ENCODE assay signal across 13 cellular contexts in genomic region chr1:39959651-39960333, GRCh38. TPM values are rescaled to one million over a fixed set of nuclear protein-coding genes. Genes with fewer than 3 reads are reported as not detected.
A peak's percentile ranks its signal among the peaks of the same experiment; 100 is the strongest.
DNase-seq lines count a peak whose midpoint lies in the region; ATAC-seq and TF ChIP-seq lines count a peak whose summit lies in the region.
"Had no signal": no experiment of that assay in that cellular context is flagged by ENCODE, and none has a peak within 500 bp of the region (broad histone marks: within the 10 kb centered on the region; RNA-seq: fewer than 3 reads in every experiment).

No MANE protein-coding gene starts in this region.

- TF ChIP-seq CTCF in mucosa of descending colon (IDR thresholded peaks at IDR 0.05) = no peak

- peak overlapping the region; percentile 24 for H3K4me3 Mint-ChIP-seq in activated T-helper 1 cell treated with anti-CD3 and anti-CD28 coated beads, Interleukin-12 subunit alpha, Interleukin-12 subunit beta, Interleukin-2, Interleukin-4 antibody, amounts not matched to agents 30 ng/mL and 10 ng/mL and 1 ng/mL, durations not matched to agents 14 hours and 24 hours and 36 hours
- H3K4me3 Mint-ChIP-seq: endodermal cell had no signal

- H3K4me1 ChIP-seq in mucosa of stomach (ENCODE audit: control insufficient read depth, insufficient read depth, low read length) (peaks cover 37% of the 10 kb centered on the region), mucosa of descending colon (ENCODE audit: low read depth) (peaks cover 19% of the 10 kb centered on the region)

- no peak for ATAC-seq in HG02623 (IDR thresholded peaks at IDR 0.05; ENCODE audit: unreplicated experiment)
- ATAC-seq in mucosa of descending colon = no peak
- ATAC-seq: psoas muscle had no signal

- H3K4me3 ChIP-seq in mucosa of stomach (ENCODE audit: low read length) (peak overlapping the region; percentile 6), mucosa of descending colon (no peak overlapping the region)
- H3K4me3 ChIP-seq: ascending aorta, psoas muscle had no signal

- H3K27ac Mint-ChIP-seq in activated T-helper 1 cell treated with anti-CD3 and anti-CD28 coated beads, Interleukin-12 subunit alpha, Interleukin-12 subunit beta, Interleukin-2, Interleukin-4 antibody, amounts not matched to agents 30 ng/mL and 10 ng/mL and 1 ng/mL, durations not matched to agents 14 hours and 24 hours and 36 hours = no peak overlapping the region
- H3K27ac Mint-ChIP-seq: endodermal cell had no signal

- H3K36me3 Mint-ChIP-seq in activated T-helper 1 cell treated with anti-CD3 and anti-CD28 coated beads, Interleukin-12 subunit alpha, Interleukin-12 subunit beta, Interleukin-2, Interleukin-4 antibody, amounts not matched to agents 30 ng/mL and 10 ng/mL and 1 ng/mL, durations not matched to agents 14 hours and 24 hours and 36 hours (ENCODE audit: low read depth) = peaks cover 62% of the 10 kb centered on the region

- TF ChIP-seq RAD21 in Ishikawa (IDR thresholded peaks at IDR 0.05; ENCODE audit: low read depth) = no peak

- H3K27me3 ChIP-seq in mucosa of stomach (ENCODE audit: control insufficient read depth, insufficient read depth, low read length) = no peaks in the 10 kb centered on the region
- H3K27me3 ChIP-seq: ascending aorta had no signal

- H3K9me3 Mint-ChIP-seq in activated T-helper 1 cell treated with anti-CD3 and anti-CD28 coated beads, Interleukin-12 subunit alpha, Interleukin-12 subunit beta, Interleukin-2, Interleukin-4 antibody, amounts not matched to agents 30 ng/mL and 10 ng/mL and 1 ng/mL, durations not matched to agents 14 hours and 24 hours and 36 hours = no peaks in the 10 kb centered on the region
- H3K9me3 Mint-ChIP-seq: endodermal cell had no signal

- DNase-seq in COR-L47 (lab: John Stamatoyannopoulos, UW) = peak; percentile 96
- no peak for DNase-seq in activated T-helper 1 cell treated with anti-CD3 and anti-CD28 coated beads, Interleukin-12 subunit alpha, Interleukin-12 subunit beta, Interleukin-2, Interleukin-4 antibody, amounts not matched to agents 30 ng/mL and 10 ng/mL and 1 ng/mL, durations not matched to agents 14 hours and 24 hours and 36 hours (ENCODE audit: low spot score)
- DNase-seq in glomerular visceral epithelial cell (ENCODE audit: extremely low spot score) = no peak
- no peak for DNase-seq in mucosa of descending colon
- DNase-seq: endodermal cell, H7, mesenchymal stem cell, psoas muscle, T-helper 9 cell had no signal

- H3K27me3 Mint-ChIP-seq in activated T-helper 1 cell treated with anti-CD3 and anti-CD28 coated beads, Interleukin-12 subunit alpha, Interleukin-12 subunit beta, Interleukin-2, Interleukin-4 antibody, amounts not matched to agents 30 ng/mL and 10 ng/mL and 1 ng/mL, durations not matched to agents 14 hours and 24 hours and 36 hours (ENCODE audit: insufficient read depth) = no peaks in the 10 kb centered on the region

- peaks cover 36% of the 10 kb centered on the region for H3K4me1 Mint-ChIP-seq in activated T-helper 1 cell treated with anti-CD3 and anti-CD28 coated beads, Interleukin-12 subunit alpha, Interleukin-12 subunit beta, Interleukin-2, Interleukin-4 antibody, amounts not matched to agents 30 ng/mL and 10 ng/mL and 1 ng/mL, durations not matched to agents 14 hours and 24 hours and 36 hours (ENCODE audit: low read depth)

- intact Hi-C loops in activated T-helper 1 cell treated with anti-CD3 and anti-CD28 coated beads, Interleukin-12 subunit alpha, Interleukin-12 subunit beta, Interleukin-2, Interleukin-4 antibody, amounts not matched to agents 30 ng/mL and 10 ng/mL and 1 ng/mL, durations not matched to agents 14 hours and 24 hours and 36 hours (cut with micrococcal nuclease) = loop anchor here (5.0 to 10.0 kb wide), 3 partner anchors 267 to 425 kb away; partner anchors contain the start of genes HPCAL4 and ZMPSTE24
- intact Hi-C loops in mucosa of descending colon (cut with DNase I, micrococcal nuclease) = no loop called here

- TF ChIP-seq EP300 in Ishikawa (IDR thresholded peaks at IDR 0.05; ENCODE audit: borderline replicate concordance) = no peak; the same call in 1 of the 2 replicates

- H3K9me3 ChIP-seq in mucosa of stomach (ENCODE audit: control insufficient read depth, low read length) = no peaks in the 10 kb centered on the region
- H3K9me3 ChIP-seq in mucosa of descending colon = no peaks in the 10 kb centered on the region
- H3K9me3 ChIP-seq: ascending aorta, psoas muscle had no signal

- H3K9ac ChIP-seq in mucosa of stomach (ENCODE audit: low read length) = peak overlapping the region; percentile 72

- H3K36me3 ChIP-seq in mucosa of stomach (ENCODE audit: control insufficient read depth, insufficient read depth, low read length) (no peaks in the 10 kb centered on the region), mucosa of descending colon (ENCODE audit: low read depth) (no peaks in the 10 kb centered on the region)
- H3K36me3 ChIP-seq: ascending aorta had no signal

TF ChIP-seq in Ishikawa, 13 proteins besides CTCF, POLR2A, EP300 and RAD21:
- TF ChIP-seq ZBTB7A (IDR thresholded peaks at IDR 0.05; ENCODE audit: low read depth) = no peak
- no peak for TF ChIP-seq CREB1 (IDR thresholded peaks at IDR 0.05; ENCODE audit: low read depth)
- no peak for TF ChIP-seq TAF1 (IDR thresholded peaks at IDR 0.05; ENCODE audit: low read depth)
- peak; percentile 48; the same call in 1 of the 2 replicates for TF ChIP-seq NFIC (IDR thresholded peaks at IDR 0.05)

RNA-seq across cellular contexts. Expression of gene MFSD2A, which starts 4.8 kb away (rescaled TPM):
- total RNA-seq in activated T-helper 1 cell treated with anti-CD3 and anti-CD28 coated beads, Interleukin-12 subunit alpha, Interleukin-12 subunit beta, Interleukin-2, Interleukin-4 antibody, amounts not matched to agents 30 ng/mL and 10 ng/mL and 1 ng/mL, durations not matched to agents 14 hours and 24 hours and 36 hours = 55.3 and 56.2 TPM in 2 replicates
- 10 to 100 TPM; 11.3 to 29.6 (median 24.4) TPM for total RNA-seq in mucosa of descending colon

RNA-seq across cellular contexts. Expression of gene MYCL, which starts 58.1 kb away (rescaled TPM):
- 0.56 and 0.62 TPM in 2 replicates for total RNA-seq in activated T-helper 1 cell treated with anti-CD3 and anti-CD28 coated beads, Interleukin-12 subunit alpha, Interleukin-12 subunit beta, Interleukin-2, Interleukin-4 antibody, amounts not matched to agents 30 ng/mL and 10 ng/mL and 1 ng/mL, durations not matched to agents 14 hours and 24 hours and 36 hours
- 10 to 100 TPM in 1 of 3 donors, 1 to 10 TPM in 2; 4.2 to 17.2 (median 9.4) TPM for total RNA-seq in mucosa of descending colon
